Comparison of ENCODE assay signal across 8 cellular contexts in genomic region chr17:410674-411401, GRCh38. TPM values are rescaled to one million over a fixed set of nuclear protein-coding genes. Genes with fewer than 3 reads are reported as not detected.
DNase-seq lines count a peak whose midpoint lies in the region; ATAC-seq, FAIRE-seq and TF ChIP-seq lines count a peak whose summit lies in the region.

No MANE protein-coding gene starts in this region.

- peak overlapping the region; percentile 68 for H3K4me3 Mint-ChIP-seq in activated CD4-positive, alpha-beta memory T cell treated with anti-CD3 and anti-CD28 coated beads, Interleukin-2, amount 10 ng/mL, durations not matched to agents 7 days and 5 days
- H3K4me3 Mint-ChIP-seq in naive thymus-derived CD4-positive, alpha-beta T cell: peak overlapping the region; percentile 91 to 97 (median 94)

- TF ChIP-seq CTCF in KMS-11 (conservative IDR thresholded peaks at IDR 0.05; ENCODE audit: low read depth, low read length) (no peak), endothelial cell of umbilical vein (IDR thresholded peaks at IDR 0.05; ENCODE audit: extremely low read depth in 1 of 2, insufficient read depth in 1 of 2, low read depth in 1 of 2, low read length in 2 of 2) (no peak)

- POLR2A ChIA-PET in activated CD4-positive, alpha-beta memory T cell treated with anti-CD3 and anti-CD28 coated beads, Interleukin-2, amount 10 ng/mL, durations not matched to agents 7 days and 5 days (lab: Charles Lee): interaction anchor here (1.2 to 2.1 kb wide), 3 partner anchors 31 to 289 kb away, joined by 5 to 13 read pairs (median 6); no protein-coding TSS in a partner anchor
- POLR2A ChIA-PET in endothelial cell of umbilical vein (lab: Charles Lee): no interaction called here
- POLR2A ChIA-PET in naive thymus-derived CD4-positive, alpha-beta T cell (lab: Charles Lee): interaction anchor here (0.7 to 2.4 kb wide), 8 partner anchors 8 to 293 kb away, joined by 4 to 19 read pairs (median 8); no protein-coding TSS in a partner anchor

- H3K9ac ChIP-seq in KMS-11 (peak overlapping the region; percentile 37; the same call in 1 of the 2 replicates), endothelial cell of umbilical vein (replicated peaks; ENCODE audit: extremely low read depth, insufficient read depth, low read length) (peak overlapping the region; percentile 54)

- H3K9me1 ChIP-seq in endothelial cell of umbilical vein (replicated peaks; ENCODE audit: control insufficient read depth, extremely low read depth, insufficient read depth, low read length): no peaks in the 10 kb centered on the region

- intact Hi-C loops in endothelial cell of umbilical vein (cut with micrococcal nuclease): loop anchor here (2.0 to 5.0 kb wide), 3 partner anchors 150 to 586 kb away; partner anchors contain the start of gene TIMM22
- intact Hi-C loops in naive thymus-derived CD4-positive, alpha-beta T cell (cut with micrococcal nuclease): loop anchor here (1.0 to 5.0 kb wide), 8 partner anchors 7 to 586 kb away; partner anchors contain the start of genes GEMIN4 (in 2 of the 2), GLOD4 (in 1 of the 2), MRM3 (in 1 of the 2) and TIMM22 (in 1 of the 2)

- peak; percentile 7 for TF ChIP-seq POLR2A in endothelial cell of umbilical vein (IDR thresholded peaks at IDR 0.05; ENCODE audit: low read depth, low read length)

- no peaks in the 10 kb centered on the region for H4K20me1 ChIP-seq in KMS-11 (ENCODE audit: insufficient read depth)
- H4K20me1 ChIP-seq in endothelial cell of umbilical vein (replicated peaks; ENCODE audit: control insufficient read depth, extremely low read depth, insufficient read depth, low read length): no peaks in the 10 kb centered on the region

- no peaks in the 10 kb centered on the region for H3K27me3 ChIP-seq in KMS-11 (ENCODE audit: insufficient read depth, low read depth)
- no peaks in the 10 kb centered on the region for H3K27me3 ChIP-seq in endothelial cell of umbilical vein (ENCODE audit: control insufficient read depth in 2 of 2, insufficient read depth in 2 of 2, low read length in 2 of 2)
- H3K27me3 ChIP-seq in naive thymus-derived CD4-positive, alpha-beta T cell (ENCODE audit: control insufficient read depth in 2 of 2, insufficient read depth in 2 of 2, low read length in 2 of 2): no peaks in the 10 kb centered on the region

- H3K79me2 ChIP-seq in KMS-11 (ENCODE audit: insufficient read depth, low read depth): no peaks in the 10 kb centered on the region
- no peaks in the 10 kb centered on the region for H3K79me2 ChIP-seq in endothelial cell of umbilical vein (ENCODE audit: control insufficient read depth, insufficient read depth, low read length)

- FAIRE-seq in endothelial cell of umbilical vein (lab: Jason Lieb, UNC): no peak

- H3K4me3 ChIP-seq in KMS-11 (IDR thresholded peaks at IDR 0.05; ENCODE audit: insufficient read depth, low read depth, low read length) (no peak overlapping the region), endothelial cell of umbilical vein (replicated peaks in 1 of 3; ENCODE audit: insufficient read depth in 1 of 3, low read depth in 1 of 3, low read length in 3 of 3) (peak overlapping the region; percentile 4 to 90 (median 41))
- peak overlapping the region; percentile 77 for H3K4me3 ChIP-seq in naive thymus-derived CD4-positive, alpha-beta T cell (ENCODE audit: low read length)

- H3K9me3 ChIP-seq in endothelial cell of umbilical vein (replicated peaks; ENCODE audit: control insufficient read depth, insufficient read depth, low read length): no peaks in the 10 kb centered on the region
- H3K9me3 ChIP-seq in naive thymus-derived CD4-positive, alpha-beta T cell (ENCODE audit: control insufficient read depth in 2 of 3, low read length in 3 of 3): no peaks in the 10 kb centered on the region

- H2AFZ ChIP-seq in KMS-11 (ENCODE audit: low read depth): peak overlapping the region; percentile 64
- H2AFZ ChIP-seq in endothelial cell of umbilical vein (ENCODE audit: low read depth, low read length): peak overlapping the region; percentile 46

- peaks cover 71% of the 10 kb centered on the region for H3K4me1 Mint-ChIP-seq in activated CD4-positive, alpha-beta memory T cell treated with anti-CD3 and anti-CD28 coated beads, Interleukin-2, amount 10 ng/mL, durations not matched to agents 7 days and 5 days
- peaks cover 48 to 78% (median 74%) of the 10 kb centered on the region in 7 donors for H3K4me1 Mint-ChIP-seq in naive thymus-derived CD4-positive, alpha-beta T cell

- TSS peak; percentile 14 for BruUV-seq in endothelial cell of umbilical vein (replicated peaks; lab: Mats Ljungman, UMichigan)

- CTCF ChIA-PET in activated CD4-positive, alpha-beta memory T cell treated with anti-CD3 and anti-CD28 coated beads, Interleukin-2, amount 10 ng/mL, durations not matched to agents 7 days and 5 days (lab: Charles Lee): interaction anchor here (0.6 to 2.4 kb wide), 13 partner anchors 8 to 586 kb away, joined by 3 to 174 read pairs (median 5); partner anchors contain the start of genes GEMIN4, TIMM22 and VPS53
- CTCF ChIA-PET in endothelial cell of umbilical vein (lab: Charles Lee): interaction anchor here (0.9 to 3.2 kb wide), 4 partner anchors 23 to 570 kb away, joined by 3 to 762 read pairs (median 21); no protein-coding TSS in a partner anchor
- CTCF ChIA-PET in naive thymus-derived CD4-positive, alpha-beta T cell (lab: Charles Lee): interaction anchor here (0.6 to 2.5 kb wide), 11 partner anchors 9 to 291 kb away, joined by 4 to 63 read pairs (median 5); no protein-coding TSS in a partner anchor

- H3K36me3 ChIP-seq in KMS-11 (ENCODE audit: insufficient read depth): no peaks in the 10 kb centered on the region
- H3K36me3 ChIP-seq in endothelial cell of umbilical vein (ENCODE audit: control insufficient read depth in 2 of 2, extremely low read depth in 1 of 2, insufficient read depth in 2 of 2, low read length in 2 of 2): no peaks in the 10 kb centered on the region
- no peaks in the 10 kb centered on the region for H3K36me3 ChIP-seq in naive thymus-derived CD4-positive, alpha-beta T cell (ENCODE audit: control insufficient read depth in 2 of 3, insufficient read depth in 3 of 3, low read length in 3 of 3)

- H3K27ac ChIP-seq in KMS-11: no peak overlapping the region
- peak overlapping the region; percentile 4 for H3K27ac ChIP-seq in endothelial cell of umbilical vein (ENCODE audit: insufficient read depth, low read depth, low read length)
- H3K27ac ChIP-seq in naive thymus-derived CD4-positive, alpha-beta T cell (ENCODE audit: low read depth, low read length): peak overlapping the region; percentile 88

- peak overlapping the region; percentile 58 for H3K27ac Mint-ChIP-seq in activated CD4-positive, alpha-beta memory T cell treated with anti-CD3 and anti-CD28 coated beads, Interleukin-2, amount 10 ng/mL, durations not matched to agents 7 days and 5 days
- peak overlapping the region; percentile 90 to 99 (median 98) for H3K27ac Mint-ChIP-seq in naive thymus-derived CD4-positive, alpha-beta T cell

- peak; percentile 44 for DNase-seq in activated CD4-positive, alpha-beta memory T cell treated with anti-CD3 and anti-CD28 coated beads, Interleukin-2, amount 10 ng/mL, durations not matched to agents 7 days and 5 days
- DNase-seq in endothelial cell of umbilical vein (ENCODE audit: low read depth, low spot score) (peak; percentile 17), dedifferentiated amniotic fluid mesenchymal stem cell (ENCODE audit: extremely low spot score) (no peak), SHP77 treated with DMSO at 0.1 percent for 48 hours (lab: John Stamatoyannopoulos, UW) (no peak), KG1 (lab: John Stamatoyannopoulos, UW) (no peak)
- DNase-seq in naive thymus-derived CD4-positive, alpha-beta T cell: peak; percentile 49 to 91 (median 84)

- peaks cover 58% of the 10 kb centered on the region for H3K36me3 Mint-ChIP-seq in activated CD4-positive, alpha-beta memory T cell treated with anti-CD3 and anti-CD28 coated beads, Interleukin-2, amount 10 ng/mL, durations not matched to agents 7 days and 5 days (ENCODE audit: low read depth)
- peaks cover 0 to 44% (median 5%) of the 10 kb centered on the region in 5 donors for H3K36me3 Mint-ChIP-seq in naive thymus-derived CD4-positive, alpha-beta T cell

- H3K4me1 ChIP-seq in KMS-11 (ENCODE audit: low read depth, poor library complexity, severe bottlenecking): peaks cover 9% of the 10 kb centered on the region
- peaks cover 5% of the 10 kb centered on the region for H3K4me1 ChIP-seq in endothelial cell of umbilical vein (ENCODE audit: control insufficient read depth, extremely low read depth, insufficient read depth, low read length)
- H3K4me1 ChIP-seq in naive thymus-derived CD4-positive, alpha-beta T cell (ENCODE audit: control insufficient read depth in 2 of 2, insufficient read depth in 2 of 2, low read length in 2 of 2): peaks cover 39 to 46% of the 10 kb centered on the region in 2 donors

- H3K9me3 Mint-ChIP-seq in activated CD4-positive, alpha-beta memory T cell treated with anti-CD3 and anti-CD28 coated beads, Interleukin-2, amount 10 ng/mL, durations not matched to agents 7 days and 5 days: no peaks in the 10 kb centered on the region
- peaks cover 0 to 18% (median 0%) of the 10 kb centered on the region in 11 donors for H3K9me3 Mint-ChIP-seq in naive thymus-derived CD4-positive, alpha-beta T cell

- dilution Hi-C loops in endothelial cell of umbilical vein (cut with MboI; ENCODE audit: extremely low pct_ligation_motif_present, low sequenced_read_pairs): no loop called here

- peaks cover 3% of the 10 kb centered on the region for H3K27me3 Mint-ChIP-seq in activated CD4-positive, alpha-beta memory T cell treated with anti-CD3 and anti-CD28 coated beads, Interleukin-2, amount 10 ng/mL, durations not matched to agents 7 days and 5 days
- H3K27me3 Mint-ChIP-seq in naive thymus-derived CD4-positive, alpha-beta T cell: peaks cover 0 to 7% (median 0%) of the 10 kb centered on the region in 5 donors

- ATAC-seq in GM18502 (IDR thresholded peaks at IDR 0.05; ENCODE audit: poor library complexity, unreplicated experiment): peak; percentile 12
- ATAC-seq in naive thymus-derived CD4-positive, alpha-beta T cell: peak; percentile 83

- H3K4me2 ChIP-seq in KMS-11 (peak overlapping the region; percentile 45), endothelial cell of umbilical vein (ENCODE audit: insufficient read depth, low read length) (peak overlapping the region; percentile 42)

RNA-seq across cellular contexts. Expression of gene RFLNB, which starts 34.9 kb away (rescaled TPM):
- total RNA-seq in activated CD4-positive, alpha-beta memory T cell treated with anti-CD3 and anti-CD28 coated beads, Interleukin-2, amount 10 ng/mL, durations not matched to agents 7 days and 5 days: 10 to 100 TPM; 85.5 to 85.6 TPM
- total RNA-seq in endothelial cell of umbilical vein: 60.7 and 70.8 TPM in 2 replicates
- 10.9 and 11.9 TPM in 2 replicates for polyA plus RNA-seq in endothelial cell of umbilical vein
- 13.0 and 13.5 TPM in 2 replicates for polyA plus RNA-seq in endothelial cell of umbilical vein (2011; cell fraction: cytosol; rRNA removed)
- 5.9 and 6.3 TPM in 2 replicates for polyA plus RNA-seq in endothelial cell of umbilical vein (2011; cell fraction: nucleus; rRNA removed)
- polyA plus RNA-seq in endothelial cell of umbilical vein (2012): 26.4 and 27.8 TPM in 2 replicates
- polyA minus RNA-seq in endothelial cell of umbilical vein: 13.2 and 17.4 TPM in 2 replicates
- not detected for polyA minus RNA-seq in endothelial cell of umbilical vein (2011; cell fraction: cytosol; rRNA and poly(A)+ RNA removed)
- polyA minus RNA-seq in endothelial cell of umbilical vein (2011; cell fraction: nucleus; rRNA and poly(A)+ RNA removed): 4.1 and 4.5 TPM in 2 replicates
- 100 to 1,000 TPM in 1 of 5 experiments, 10 to 100 TPM in 4; 53.9 to 180 (median 59.2) TPM for total RNA-seq in naive thymus-derived CD4-positive, alpha-beta T cell
- polyA plus RNA-seq in naive thymus-derived CD4-positive, alpha-beta T cell: 10 to 100 TPM; 38.8 to 43.9 TPM

RNA-seq across cellular contexts. Expression of gene RPH3AL, which starts 58.2 kb away (rescaled TPM):
- total RNA-seq in activated CD4-positive, alpha-beta memory T cell treated with anti-CD3 and anti-CD28 coated beads, Interleukin-2, amount 10 ng/mL, durations not matched to agents 7 days and 5 days: 1 to 10 TPM; 2.5 to 2.8 TPM
- total RNA-seq in endothelial cell of umbilical vein: 4.4 and 7.0 TPM in 2 replicates
- 4.1 and 5.6 TPM in 2 replicates for polyA plus RNA-seq in endothelial cell of umbilical vein
- 2.9 and 5.4 TPM in 2 replicates for polyA plus RNA-seq in endothelial cell of umbilical vein (2011; cell fraction: cytosol; rRNA removed)
- 4.1 and 4.7 TPM in 2 replicates for polyA plus RNA-seq in endothelial cell of umbilical vein (2011; cell fraction: nucleus; rRNA removed)
- 5.5 and 10.8 TPM in 2 replicates for polyA plus RNA-seq in endothelial cell of umbilical vein (2012)
- polyA minus RNA-seq in endothelial cell of umbilical vein: 4.8 and 9.4 TPM in 2 replicates
- polyA minus RNA-seq in endothelial cell of umbilical vein (2011; cell fraction: cytosol; rRNA and poly(A)+ RNA removed): 2.9 TPM
- polyA minus RNA-seq in endothelial cell of umbilical vein (2011; cell fraction: nucleus; rRNA and poly(A)+ RNA removed): 4.8 TPM in 2 replicates
- 10 to 100 TPM in 2 of 5 experiments, 1 to 10 TPM in 3; 3.0 to 19.6 (median 4.3) TPM for total RNA-seq in naive thymus-derived CD4-positive, alpha-beta T cell
- polyA plus RNA-seq in naive thymus-derived CD4-positive, alpha-beta T cell: 1 to 10 TPM in 1 of 2 donors, under 1 TPM in 1; 0.84 to 8.4 TPM

Comparison
In these comparisons a context has a peak if more than half of its experiments do, and no peak if none do; other contexts are left out.
1. DNase-seq: peak in activated CD4-positive, alpha-beta memory T cell treated with anti-CD3 and anti-CD28 coated beads, Interleukin-2, amount 10 ng/mL, durations not matched to agents 7 days and 5 days (single experiment), endothelial cell of umbilical vein (single experiment) and naive thymus-derived CD4-positive, alpha-beta T cell (9 of 9); none in dedifferentiated amniotic fluid mesenchymal stem cell (single experiment), SHP77 treated with DMSO at 0.1 percent for 48 hours (single experiment) and KG1 (single experiment).